In genomic region chr1:201889092-201889968, GRCh38 we compare ENCODE assay signal across 10 cellular contexts. TPM values are rescaled to one million over a fixed set of nuclear protein-coding genes. Genes with fewer than 3 reads are reported as not detected.
DNase-seq lines count a peak whose midpoint lies in the region; ATAC-seq and TF ChIP-seq lines count a peak whose summit lies in the region.
"Had no signal": no experiment of that assay in that cellular context is flagged by ENCODE, and none has a peak within 500 bp of the region (broad histone marks: within the 10 kb centered on the region; RNA-seq: fewer than 3 reads in every experiment).

No MANE protein-coding gene starts in this region.

- H3K4me1 ChIP-seq in lower lobe of right lung (peaks cover 24% of the 10 kb centered on the region), testis (peaks cover 29% of the 10 kb centered on the region)

- DNase-seq in activated CD4-positive, alpha-beta T cell treated with anti-CD3 and anti-CD28 coated beads, Interleukin-2, amount 10 ng/mL, durations not matched to agents 7 days and 5 days, result no peak
- no peak for DNase-seq in activated CD4-positive, alpha-beta T cell treated with anti-CD3 and anti-CD28 coated beads, Interleukin-2, amount 50 U/mL, for 4 hours
- DNase-seq in lower lobe of right lung, result no peak
- no peak for DNase-seq in testis
- no peak for DNase-seq in Kasumi-1 (lab: John Stamatoyannopoulos, UW)
- DNase-seq in ureter (ENCODE audit: low spot score), result no peak
- DNase-seq: DND-41 had no signal

- peaks cover 44% of the 10 kb centered on the region for H3K27me3 Mint-ChIP-seq in activated CD4-positive, alpha-beta T cell treated with anti-CD3 and anti-CD28 coated beads, Interleukin-2, amount 10 ng/mL, durations not matched to agents 7 days and 5 days
- H3K27me3 Mint-ChIP-seq in brain, result peaks cover 4% of the 10 kb centered on the region

- H3K27ac Mint-ChIP-seq in activated CD4-positive, alpha-beta T cell treated with anti-CD3 and anti-CD28 coated beads, Interleukin-2, amount 10 ng/mL, durations not matched to agents 7 days and 5 days, result no peak overlapping the region
- H3K27ac Mint-ChIP-seq in brain, result peak overlapping the region in 4 of 5 experiments; percentile 16 to 86 (median 64)

- POLR2A ChIA-PET in activated CD4-positive, alpha-beta T cell treated with anti-CD3 and anti-CD28 coated beads, Interleukin-2, amount 10 ng/mL, durations not matched to agents 7 days and 5 days (lab: Charles Lee), result no interaction called here

- no peaks in the 10 kb centered on the region for H3K9me3 Mint-ChIP-seq in activated CD4-positive, alpha-beta T cell treated with anti-CD3 and anti-CD28 coated beads, Interleukin-2, amount 10 ng/mL, durations not matched to agents 7 days and 5 days
- no peaks in the 10 kb centered on the region for H3K9me3 Mint-ChIP-seq in brain

- TF ChIP-seq CTCF in brain (conservative IDR thresholded peaks at IDR 0.05) (no peak), lower lobe of right lung (IDR thresholded peaks at IDR 0.05) (no peak), testis (IDR thresholded peaks at IDR 0.05) (no peak)

- no peak for TF ChIP-seq POLR2A in testis (IDR thresholded peaks at IDR 0.05)

- no peaks in the 10 kb centered on the region for H3K36me3 ChIP-seq in lower lobe of right lung
- no peaks in the 10 kb centered on the region for H3K36me3 ChIP-seq in testis (ENCODE audit: low read depth, missing control alignments)

- intact Hi-C loops in lower lobe of right lung (cut with DNase I) (no loop called here), testis (cut with DNase I; ENCODE audit: low total_unique reads) (no loop called here)

- H3K36me3 Mint-ChIP-seq in activated CD4-positive, alpha-beta T cell treated with anti-CD3 and anti-CD28 coated beads, Interleukin-2, amount 10 ng/mL, durations not matched to agents 7 days and 5 days (ENCODE audit: low read depth), result no peaks in the 10 kb centered on the region
- no peaks in the 10 kb centered on the region for H3K36me3 Mint-ChIP-seq in brain

- H3K27me3 ChIP-seq in lower lobe of right lung (ENCODE audit: low read depth) (no peaks in the 10 kb centered on the region), testis (no peaks in the 10 kb centered on the region)

- H3K27ac ChIP-seq in lower lobe of right lung, result peak overlapping the region; percentile 60
- peak overlapping the region in 1 of 2 donors; percentile 53 for H3K27ac ChIP-seq in testis

- H3K4me3 ChIP-seq in lower lobe of right lung (peak overlapping the region; percentile 85), testis (peak overlapping the region; percentile 67 to 69)

- no peak for ATAC-seq in lower lobe of right lung
- no peak for ATAC-seq in HG03439 (IDR thresholded peaks at IDR 0.05; ENCODE audit: unreplicated experiment)

- no peaks in the 10 kb centered on the region for H3K9me3 ChIP-seq in lower lobe of right lung
- H3K9me3 ChIP-seq in testis, result no peaks in the 10 kb centered on the region

- CTCF ChIA-PET in activated CD4-positive, alpha-beta T cell treated with anti-CD3 and anti-CD28 coated beads, Interleukin-2, amount 10 ng/mL, durations not matched to agents 7 days and 5 days (lab: Charles Lee), result interaction anchor here (0.9 kb wide), 1 partner anchor 46 kb away, joined by 3 read pairs; no protein-coding TSS in a partner anchor

- peaks cover 5% of the 10 kb centered on the region for H3K4me1 Mint-ChIP-seq in activated CD4-positive, alpha-beta T cell treated with anti-CD3 and anti-CD28 coated beads, Interleukin-2, amount 10 ng/mL, durations not matched to agents 7 days and 5 days
- H3K4me1 Mint-ChIP-seq in brain, result peaks cover 45% of the 10 kb centered on the region

- H3K4me3 Mint-ChIP-seq in activated CD4-positive, alpha-beta T cell treated with anti-CD3 and anti-CD28 coated beads, Interleukin-2, amount 10 ng/mL, durations not matched to agents 7 days and 5 days, result peak overlapping the region; percentile 26
- peak overlapping the region; percentile 81 to 91 (median 88) for H3K4me3 Mint-ChIP-seq in brain

- WGBS in testis, 2 donors, result 11 to 12% methylated on average over 18 to 31 of the region's 33 CpGs

RNA-seq across cellular contexts. Expression of gene SHISA4, which starts 0.6 kb away (rescaled TPM):
- total RNA-seq in activated CD4-positive, alpha-beta T cell treated with anti-CD3 and anti-CD28 coated beads, Interleukin-2, amount 10 ng/mL, durations not matched to agents 7 days and 5 days, result under 1 TPM; 0.57 to 0.83 TPM
- polyA plus RNA-seq in brain (ENCODE audit: insufficient read depth, low read depth, low replicate concordance), result 107 TPM
- total RNA-seq in lower lobe of right lung, result 7.8 TPM
- total RNA-seq in testis, result 10 to 100 TPM; 45.5 to 48.0 TPM
- polyA plus RNA-seq in testis (ENCODE audit: insufficient read depth, low read depth, low replicate concordance), result 32.6 TPM
- total RNA-seq in ureter, result 11.6 TPM

RNA-seq across cellular contexts. Expression of gene LMOD1, which starts 57.0 kb away (rescaled TPM):
- total RNA-seq in activated CD4-positive, alpha-beta T cell treated with anti-CD3 and anti-CD28 coated beads, Interleukin-2, amount 10 ng/mL, durations not matched to agents 7 days and 5 days, result not detected
- 4.2 TPM for polyA plus RNA-seq in brain (ENCODE audit: insufficient read depth, low read depth, low replicate concordance)
- 24.2 TPM for total RNA-seq in lower lobe of right lung
- total RNA-seq in testis, result 10 to 100 TPM; 31.4 to 46.3 TPM
- 39.4 TPM for polyA plus RNA-seq in testis (ENCODE audit: insufficient read depth, low read depth, low replicate concordance)
- total RNA-seq in ureter, result 123 TPM
- total RNA-seq: HT1080 had no signal

Comparison
In these comparisons a context has a peak if more than half of its experiments do, and no peak if none do; other contexts are left out.
1. RNA of gene LMOD1, which starts 57.0 kb away (total RNA-seq): 123 TPM in ureter (single experiment), 31.4 to 46.3 TPM in testis and 24.2 TPM in lower lobe of right lung (single experiment); not detected in activated CD4-positive, alpha-beta T cell treated with anti-CD3 and anti-CD28 coated beads, Interleukin-2, amount 10 ng/mL, durations not matched to agents 7 days and 5 days; every median in the first group is over 10 times any median in the second.